ENCODE assay signal across 17 cellular contexts in the genomic region with DNA sequence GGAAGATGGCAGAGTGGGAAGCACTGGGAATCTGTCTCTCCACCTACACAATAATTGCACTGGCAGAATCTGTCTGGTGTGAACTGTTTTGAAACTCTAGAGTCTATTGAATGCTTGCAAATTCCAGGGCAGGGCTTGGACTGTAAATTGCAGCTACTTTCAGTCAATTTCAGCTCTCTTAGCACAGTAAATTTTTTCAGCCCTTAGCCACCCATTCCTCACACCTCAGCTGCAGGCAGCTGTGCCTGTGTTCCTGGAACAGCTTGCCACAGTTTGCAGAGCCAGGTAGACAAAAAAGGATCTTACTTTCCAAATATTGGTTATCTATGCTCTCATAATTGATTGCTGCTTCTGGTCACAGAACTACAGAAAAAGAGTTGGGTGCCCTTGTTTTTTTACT. TPM values are rescaled to one million over a fixed set of nuclear protein-coding genes. Genes with fewer than 3 reads are reported as not detected.
"Had no signal": no experiment of that assay in that cellular context is flagged by ENCODE, and none has a peak within 500 bp of the region (broad histone marks: within the 10 kb centered on the region; RNA-seq: fewer than 3 reads in every experiment).

No MANE protein-coding gene starts in this region.

- H3K9me3 ChIP-seq: gastrocnemius medialis, right lobe of liver had no signal

- H3K27me3 Mint-ChIP-seq: activated naive CD8-positive, alpha-beta T cell treated with anti-CD3 and anti-CD28 coated beads, Interleukin-2, amount 10 ng/mL, durations not matched to agents 7 days and 5 days; natural killer cell treated with Interleukin-12 subunit alpha and Interleukin-12 subunit beta and Interleukin-15 and Interleukin-18, amount 100 ng/mL, for 72 hours; stimulated activated naive CD8-positive, alpha-beta T cell treated with anti-CD3 and anti-CD28 coated beads, Interleukin-15, amount 100 ng/mL, for 72 hours had no signal

- H3K9me3 Mint-ChIP-seq: activated naive CD8-positive, alpha-beta T cell treated with anti-CD3 and anti-CD28 coated beads, Interleukin-2, amount 10 ng/mL, durations not matched to agents 7 days and 5 days had no signal

- H3K27ac Mint-ChIP-seq: activated naive CD8-positive, alpha-beta T cell treated with anti-CD3 and anti-CD28 coated beads, Interleukin-2, amount 10 ng/mL, durations not matched to agents 7 days and 5 days; natural killer cell treated with Interleukin-12 subunit alpha and Interleukin-12 subunit beta and Interleukin-15 and Interleukin-18, amount 100 ng/mL, for 72 hours; T-helper 2 cell treated with Interferon-gamma antibody and Interleukin-4, amounts not matched to agents 5 μg/mL and 100 μg/mL, for 36 hours had no signal

- DNase-seq: activated CD4-positive, alpha-beta T cell treated with anti-CD3 and anti-CD28 coated beads, Interleukin-2, amount 50 U/mL, for 1 hour; activated naive CD4-positive, alpha-beta T cell; activated naive CD8-positive, alpha-beta T cell treated with anti-CD3 and anti-CD28 coated beads, Interleukin-2, amount 10 ng/mL, durations not matched to agents 7 days and 5 days; aorta; cerebellar nuclear complex; dermis blood vessel endothelial cell; gastrocnemius medialis; heart right ventricle; psoas muscle; right lobe of liver; spleen; stimulated activated naive CD8-positive, alpha-beta T cell treated with anti-CD3 and anti-CD28 coated beads, Interleukin-15, amount 100 ng/mL, for 72 hours had no signal

- H3K27ac ChIP-seq: breast epithelium, gastrocnemius medialis, heart right ventricle, psoas muscle, right lobe of liver, spleen had no signal

- H3K4me1 ChIP-seq: breast epithelium, gastrocnemius medialis, heart right ventricle, psoas muscle, right lobe of liver, spleen, tibial nerve had no signal

- H3K4me3 ChIP-seq: breast epithelium, gastrocnemius medialis, heart right ventricle, psoas muscle, right lobe of liver, spleen, tibial nerve had no signal

- H3K27me3 ChIP-seq: breast epithelium, gastrocnemius medialis, heart right ventricle, right lobe of liver, spleen, tibial nerve had no signal

- ATAC-seq: gastrocnemius medialis; heart right ventricle; natural killer cell treated with Interleukin-12 subunit alpha and Interleukin-12 subunit beta and Interleukin-15 and Interleukin-18, amount 100 ng/mL, for 72 hours; psoas muscle; right lobe of liver; stimulated activated naive CD8-positive, alpha-beta T cell treated with anti-CD3 and anti-CD28 coated beads, Interleukin-15, amount 100 ng/mL, for 72 hours had no signal

- H3K4me3 Mint-ChIP-seq: activated naive CD8-positive, alpha-beta T cell treated with anti-CD3 and anti-CD28 coated beads, Interleukin-2, amount 10 ng/mL, durations not matched to agents 7 days and 5 days; natural killer cell treated with Interleukin-12 subunit alpha and Interleukin-12 subunit beta and Interleukin-15 and Interleukin-18, amount 100 ng/mL, for 72 hours; stimulated activated naive CD8-positive, alpha-beta T cell treated with anti-CD3 and anti-CD28 coated beads, Interleukin-15, amount 100 ng/mL, for 72 hours; T-helper 2 cell treated with Interferon-gamma antibody and Interleukin-4, amounts not matched to agents 5 μg/mL and 100 μg/mL, for 36 hours had no signal

- H3K36me3 ChIP-seq: breast epithelium, gastrocnemius medialis, heart right ventricle, right lobe of liver, spleen, tibial nerve had no signal

RNA-seq across cellular contexts. Expression of gene MMP19, which starts 33.4 kb away (rescaled TPM):
- total RNA-seq: activated CD8-positive, alpha-beta memory T cell treated with anti-CD3 and anti-CD28 coated beads for 36 hours had no signal
